Comparison of ENCODE assay signal across 23 cellular contexts in the genomic region with DNA sequence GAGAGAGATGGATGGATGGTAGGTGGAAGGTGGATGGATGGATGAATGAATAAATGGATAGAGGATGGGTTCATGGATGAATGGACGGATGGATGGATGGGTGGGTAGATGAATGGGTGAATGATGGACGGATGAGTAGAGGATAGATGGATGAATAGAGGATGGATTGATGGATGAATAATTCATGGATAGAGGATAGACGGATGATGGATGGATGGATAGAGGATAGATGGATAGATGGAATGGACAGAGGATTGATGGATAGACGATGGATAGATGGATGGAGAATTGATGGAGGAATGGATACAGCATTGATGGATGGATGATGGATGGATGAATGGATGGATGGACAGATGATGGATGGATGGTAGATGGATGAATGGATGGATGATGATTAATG.
"Had no signal": no experiment of that assay in that cellular context is flagged by ENCODE, and none has a peak within 500 bp of the region (broad histone marks: within the 10 kb centered on the region; RNA-seq: fewer than 3 reads in every experiment).

No MANE protein-coding gene starts in this region.

- H3K4me3 Mint-ChIP-seq: activated B cell treated with CpG ODN at 0.5 μM for 24 hours; activated CD4-positive, alpha-beta memory T cell treated with anti-CD3 and anti-CD28 coated beads for 36 hours; activated naive CD4-positive, alpha-beta T cell treated with anti-CD3 and anti-CD28 coated beads for 36 hours; activated T-cell treated with anti-CD3 and anti-CD28 coated beads, Interleukin-2, amount 50 U/mL, for 4 hours; activated T-helper 1 cell treated with anti-CD3 and anti-CD28 coated beads, Interleukin-12 subunit alpha, Interleukin-12 subunit beta, Interleukin-2, Interleukin-4 antibody, amounts not matched to agents 30 ng/mL and 10 ng/mL and 1 ng/mL, durations not matched to agents 14 hours and 24 hours and 36 hours; T-cell had no signal

- H3K36me3 ChIP-seq: adrenal gland, breast epithelium had no signal

- H3K9me3 ChIP-seq: adrenal gland, body of pancreas, breast epithelium, Peyer's patch had no signal

- H3K4me3 ChIP-seq: adrenal gland, body of pancreas, breast epithelium, Peyer's patch had no signal

- FAIRE-seq: astrocyte had no signal

- H3K4me1 ChIP-seq: adrenal gland, body of pancreas, breast epithelium, Peyer's patch had no signal

- H3K36me3 Mint-ChIP-seq: activated CD4-positive, alpha-beta memory T cell treated with anti-CD3 and anti-CD28 coated beads for 36 hours; activated naive CD4-positive, alpha-beta T cell treated with anti-CD3 and anti-CD28 coated beads, Interleukin-2, amount 50 U/mL, for 72 hours; T-cell had no signal

- H3K27ac ChIP-seq: adrenal gland, body of pancreas, Peyer's patch, VCaP had no signal

- H3K27ac Mint-ChIP-seq: activated B cell treated with CpG ODN at 0.5 μM for 24 hours; activated CD4-positive, alpha-beta memory T cell treated with anti-CD3 and anti-CD28 coated beads for 36 hours; activated naive CD4-positive, alpha-beta T cell treated with anti-CD3 and anti-CD28 coated beads for 36 hours; activated naive CD4-positive, alpha-beta T cell treated with anti-CD3 and anti-CD28 coated beads, Interleukin-2, amount 50 U/mL, for 72 hours; activated T-helper 1 cell treated with anti-CD3 and anti-CD28 coated beads, Interleukin-12 subunit alpha, Interleukin-12 subunit beta, Interleukin-2, Interleukin-4 antibody, amounts not matched to agents 30 ng/mL and 10 ng/mL and 1 ng/mL, durations not matched to agents 14 hours and 24 hours and 36 hours; T-cell had no signal

- H3K27me3 ChIP-seq: adrenal gland, body of pancreas, breast epithelium, Peyer's patch had no signal

- DNase-seq: activated CD4-positive, alpha-beta T cell treated with anti-CD3 and anti-CD28 coated beads, Interleukin-2, amount 50 U/mL, for 1 hour; activated CD4-positive, CD25-positive, alpha-beta regulatory T cell treated with anti-CD3 and anti-CD28 coated beads, Interleukin-2, amount 50 U/mL, for 72 hours; activated CD8-positive, alpha-beta memory T cell treated with anti-CD3 and anti-CD28 coated beads, Interleukin-2, amount 50 U/mL, for 4 hours; activated T-cell treated with anti-CD3 and anti-CD28 coated beads, Interleukin-2, amount 50 U/mL, for 4 hours; NCI-H1417 treated with DMSO at 0.1 percent for 48 hours; NCI-H2081 treated with DMSO at 0.1 percent for 48 hours; NCI-H226; NCI-H446 treated with DMSO at 0.1 percent for 48 hours; NCI-H524 treated with DMSO at 0.1 percent for 48 hours; SIG-M5; T-helper 9 cell had no signal
